ENCODE assay signal across 8 cellular contexts in the genomic region with DNA sequence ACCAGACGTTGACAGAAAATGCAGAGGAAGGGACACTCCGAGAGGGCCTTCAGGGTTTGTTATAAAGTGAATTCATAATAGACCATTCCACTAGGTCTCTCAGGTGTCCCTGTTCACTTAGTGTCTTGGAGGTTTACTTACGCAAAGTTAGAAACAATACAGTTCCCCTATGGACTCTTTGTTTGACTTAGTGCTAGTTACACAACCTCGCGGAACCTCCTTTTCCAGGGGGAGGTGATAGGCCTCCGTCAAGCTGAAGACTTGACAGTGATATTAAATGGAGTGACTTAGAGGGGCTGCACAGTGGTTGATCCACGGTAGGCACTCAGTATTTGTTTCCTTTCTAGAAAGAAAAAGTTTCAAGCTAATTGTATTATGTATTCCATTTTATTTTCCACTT. TPM values are rescaled to one million over a fixed set of nuclear protein-coding genes. Genes with fewer than 3 reads are reported as not detected.
DNase-seq lines count a peak whose midpoint lies in the region; ATAC-seq and TF ChIP-seq lines count a peak whose summit lies in the region.

No MANE protein-coding gene starts in this region.

- intact Hi-C loops in heart right ventricle (cut with DNase I): no loop called here
- intact Hi-C loops in cardiac septum (cut with DNase I): loop anchor here (5.0 kb wide), 1 partner anchor 101 kb away; the partner anchor contains the start of gene MARCHF6
- intact Hi-C loops in lower lobe of right lung (cut with DNase I): no loop called here
- intact Hi-C loops in aorta (cut with DNase I): no loop called here

- peak overlapping the region; percentile 84 for H3K27ac Mint-ChIP-seq in activated naive CD8-positive, alpha-beta T cell treated with anti-CD3 and anti-CD28 coated beads, Interleukin-2, amount 10 ng/mL, durations not matched to agents 7 days and 5 days

- H3K4me3 Mint-ChIP-seq in activated naive CD8-positive, alpha-beta T cell treated with anti-CD3 and anti-CD28 coated beads, Interleukin-2, amount 10 ng/mL, durations not matched to agents 7 days and 5 days: peak overlapping the region; percentile 97

- POLR2A ChIA-PET in activated naive CD8-positive, alpha-beta T cell treated with anti-CD3 and anti-CD28 coated beads, Interleukin-2, amount 10 ng/mL, durations not matched to agents 7 days and 5 days (lab: Charles Lee): interaction anchor here (0.6 to 2.7 kb wide), 3 partner anchors 103 to 176 kb away, joined by 3 to 40 read pairs (median 5); partner anchors contain the start of gene MARCHF6

- H3K27me3 Mint-ChIP-seq in activated naive CD8-positive, alpha-beta T cell treated with anti-CD3 and anti-CD28 coated beads, Interleukin-2, amount 10 ng/mL, durations not matched to agents 7 days and 5 days: no peaks in the 10 kb centered on the region

- ATAC-seq in heart right ventricle (no peak), lower lobe of right lung (no peak), aorta (ENCODE audit: low FRiP score) (no peak), GM19455 (IDR thresholded peaks at IDR 0.05; ENCODE audit: unreplicated experiment) (no peak)
- ATAC-seq in activated naive CD8-positive, alpha-beta T cell treated with anti-CD3 and anti-CD28 coated beads, Interleukin-2, amount 10 ng/mL, durations not matched to agents 7 days and 5 days (ENCODE audit: low read depth): no peak

- H3K9me3 ChIP-seq in heart right ventricle: no peaks in the 10 kb centered on the region
- no peaks in the 10 kb centered on the region for H3K9me3 ChIP-seq in lower lobe of right lung
- H3K9me3 ChIP-seq in aorta (ENCODE audit: control insufficient read depth, low read length): no peaks in the 10 kb centered on the region

- DNase-seq in heart right ventricle: no peak
- DNase-seq in cardiac septum (ENCODE audit: low spot score): no peak
- no peak for DNase-seq in activated naive CD8-positive, alpha-beta T cell treated with anti-CD3 and anti-CD28 coated beads, Interleukin-2, amount 10 ng/mL, durations not matched to agents 7 days and 5 days
- no peak for DNase-seq in lower lobe of right lung
- DNase-seq in aorta: no peak
- DNase-seq in NCI-H774 (lab: John Stamatoyannopoulos, UW): no peak
- DNase-seq in epidermal melanocyte (ENCODE audit: insufficient read length, low spot score): no peak

- H3K27me3 ChIP-seq in heart right ventricle (no peaks in the 10 kb centered on the region), lower lobe of right lung (ENCODE audit: low read depth) (no peaks in the 10 kb centered on the region), aorta (ENCODE audit: control insufficient read depth in 1 of 2, insufficient read depth in 2 of 2, low read length in 1 of 2) (no peaks in the 10 kb centered on the region)

- WGBS in heart right ventricle, 2 donors: 43 to 47% methylated on average over 7 of the region's 7 CpGs
- 49 to 50% methylated on average over 7 of the region's 7 CpGs for WGBS in aorta, 2 donors

- H3K4me1 ChIP-seq in heart right ventricle (peaks cover 4 to 45% (median 30%) of the 10 kb centered on the region in 9 donors), lower lobe of right lung (peaks cover 38% of the 10 kb centered on the region), aorta (ENCODE audit: control insufficient read depth in 1 of 2, insufficient read depth in 2 of 2, low read length in 2 of 2) (peaks cover 0 to 7% of the 10 kb centered on the region in 2 donors)

- TF ChIP-seq CTCF in heart right ventricle (IDR thresholded peaks at IDR 0.05) (no peak), lower lobe of right lung (IDR thresholded peaks at IDR 0.05) (no peak)

- peak overlapping the region in 9 of 10 donors; percentile 57 to 100 (median 83) for H3K4me3 ChIP-seq in heart right ventricle
- peak overlapping the region; percentile 96 for H3K4me3 ChIP-seq in lower lobe of right lung
- H3K4me3 ChIP-seq in aorta (ENCODE audit: low read length in 2 of 2): peak overlapping the region; percentile 23 to 85

- H3K27ac ChIP-seq in heart right ventricle (peak overlapping the region in 1 of 10 donors; percentile 93), lower lobe of right lung (no peak overlapping the region), aorta (ENCODE audit: low read depth in 1 of 2, low read length in 2 of 2) (no peak overlapping the region)

- H3K36me3 ChIP-seq in heart right ventricle (peaks cover 0 to 39% (median 9%) of the 10 kb centered on the region in 9 donors), lower lobe of right lung (peaks cover 41% of the 10 kb centered on the region), aorta (ENCODE audit: control insufficient read depth in 1 of 2, insufficient read depth in 2 of 2, low read length in 1 of 2) (peaks cover 2 to 6% of the 10 kb centered on the region in 2 donors)

- peaks cover 27% of the 10 kb centered on the region for H3K36me3 Mint-ChIP-seq in activated naive CD8-positive, alpha-beta T cell treated with anti-CD3 and anti-CD28 coated beads, Interleukin-2, amount 10 ng/mL, durations not matched to agents 7 days and 5 days

- no peaks in the 10 kb centered on the region for H3K9me3 Mint-ChIP-seq in activated naive CD8-positive, alpha-beta T cell treated with anti-CD3 and anti-CD28 coated beads, Interleukin-2, amount 10 ng/mL, durations not matched to agents 7 days and 5 days

- peaks cover 43% of the 10 kb centered on the region for H3K4me1 Mint-ChIP-seq in activated naive CD8-positive, alpha-beta T cell treated with anti-CD3 and anti-CD28 coated beads, Interleukin-2, amount 10 ng/mL, durations not matched to agents 7 days and 5 days

RNA-seq across cellular contexts. Expression of gene CCT5, which starts 1.3 kb away (rescaled TPM):
- 100 to 1,000 TPM in 4 of 10 donors, 10 to 100 TPM in 6; 83.6 to 118 (median 95.9) TPM for total RNA-seq in heart right ventricle
- polyA plus RNA-seq in heart right ventricle: 100 to 1,000 TPM in 1 of 2 donors, 10 to 100 TPM in 1; 54.7 to 247 TPM
- 102 TPM for total RNA-seq in cardiac septum
- total RNA-seq in activated naive CD8-positive, alpha-beta T cell treated with anti-CD3 and anti-CD28 coated beads, Interleukin-2, amount 10 ng/mL, durations not matched to agents 7 days and 5 days: 100 to 1,000 TPM; 170 to 182 TPM
- total RNA-seq in lower lobe of right lung: 116 TPM
- 100 to 1,000 TPM in 1 of 2 donors, 10 to 100 TPM in 1; 84.4 to 104 TPM for total RNA-seq in aorta
- polyA plus RNA-seq in aorta: 10 to 100 TPM; 72.1 to 74.9 TPM

RNA-seq across cellular contexts. Expression of gene ATPSCKMT, which starts 1.7 kb away (rescaled TPM):
- total RNA-seq in heart right ventricle (10 to 100 TPM; 10.5 to 19.2 (median 14.7) TPM), cardiac septum (17.2 TPM), lower lobe of right lung (13.1 TPM), aorta (10 to 100 TPM in 1 of 2 donors, 1 to 10 TPM in 1; 6.8 to 13.2 TPM)
- polyA plus RNA-seq in heart right ventricle (10 to 100 TPM in 1 of 2 donors, 1 to 10 TPM in 1; 7.2 to 14.3 TPM), aorta (10 to 100 TPM in 1 of 2 donors, 1 to 10 TPM in 1; 9.9 to 10.8 TPM)
- total RNA-seq in activated naive CD8-positive, alpha-beta T cell treated with anti-CD3 and anti-CD28 coated beads, Interleukin-2, amount 10 ng/mL, durations not matched to agents 7 days and 5 days: 10 to 100 TPM; 16.9 to 17.7 TPM

RNA-seq across cellular contexts. Expression of gene CMBL, which starts 56.3 kb away (rescaled TPM):
- total RNA-seq in heart right ventricle (10 to 100 TPM; 32.2 to 53.4 (median 45.3) TPM), cardiac septum (31.2 TPM), lower lobe of right lung (21.7 TPM), aorta (10 to 100 TPM in 1 of 2 donors, 1 to 10 TPM in 1; 7.5 to 20.2 TPM)
- polyA plus RNA-seq in heart right ventricle (10 to 100 TPM; 12.0 to 24.3 TPM), aorta (10 to 100 TPM; 19.5 to 76.4 TPM)
- 1 to 10 TPM; 2.4 to 2.8 TPM for total RNA-seq in activated naive CD8-positive, alpha-beta T cell treated with anti-CD3 and anti-CD28 coated beads, Interleukin-2, amount 10 ng/mL, durations not matched to agents 7 days and 5 days
